In the genomic region with DNA sequence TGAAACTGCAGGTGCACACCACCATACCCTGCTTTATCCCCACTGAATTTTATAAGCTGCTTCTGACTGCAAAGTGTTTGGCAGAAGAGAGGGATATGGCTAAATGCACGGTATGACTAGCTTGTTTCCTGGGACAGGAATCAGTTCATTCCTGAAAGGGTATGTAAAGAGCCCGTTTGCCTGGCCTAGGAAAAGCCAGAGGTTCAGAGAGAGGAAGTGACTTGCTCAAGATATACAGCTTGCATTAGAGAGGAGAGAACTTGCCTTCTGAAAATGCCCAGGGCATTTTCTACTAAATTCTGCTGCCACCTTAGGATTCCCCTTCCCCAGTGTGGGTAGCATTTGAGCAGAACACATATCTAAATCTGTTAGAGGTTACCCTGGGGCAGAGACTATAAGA, we compare ENCODE assay signal across 9 cellular contexts. TPM values are rescaled to one million over a fixed set of nuclear protein-coding genes. Genes with fewer than 3 reads are reported as not detected.
DNase-seq lines count a peak whose midpoint lies in the region; ATAC-seq and TF ChIP-seq lines count a peak whose summit lies in the region.
"Had no signal": no experiment of that assay in that cellular context is flagged by ENCODE, and none has a peak within 500 bp of the region (broad histone marks: within the 10 kb centered on the region; RNA-seq: fewer than 3 reads in every experiment).

No MANE protein-coding gene starts in this region.

- peak overlapping the region; percentile 65 for H2AFZ ChIP-seq in osteoblast (ENCODE audit: low read length)

- DNase-seq in KBM-7 (peak; percentile 41), osteoblast (ENCODE audit: insufficient read length, low spot score, missing footprints) (no peak), activated T-cell treated with anti-CD3 and anti-CD28 coated beads for 4 hours (no peak), cortex of kidney (lab: John Stamatoyannopoulos, UW) (no peak), caudate nucleus (lab: John Stamatoyannopoulos, UW) (no peak)
- DNase-seq in activated T-cell treated with anti-CD3 and anti-CD28 coated beads, Interleukin-2, amount 50 U/mL, for 4 hours: no peak
- DNase-seq: activated CD4-positive, alpha-beta T cell treated with anti-CD3 and anti-CD28 coated beads for 4 hours had no signal

- H3K27me3 Mint-ChIP-seq in activated T-cell treated with anti-CD3 and anti-CD28 coated beads, Interleukin-2, amount 50 U/mL, for 4 hours (ENCODE audit: low read depth): no peaks in the 10 kb centered on the region

- H3K4me2 ChIP-seq in osteoblast (ENCODE audit: insufficient read depth, low read length): no peak overlapping the region

- H3K36me3 ChIP-seq in ectodermal cell (ENCODE audit: control insufficient read depth, insufficient read depth, low read length) (no peaks in the 10 kb centered on the region), osteoblast (ENCODE audit: insufficient read depth, low read length) (no peaks in the 10 kb centered on the region)

- peak; percentile 29 for ATAC-seq in GM18907 (IDR thresholded peaks at IDR 0.05; ENCODE audit: unreplicated experiment)
- ATAC-seq in activated T-cell treated with anti-CD3 and anti-CD28 coated beads, Interleukin-2, amount 50 U/mL, for 4 hours: no peak

- no peaks in the 10 kb centered on the region for H4K20me1 ChIP-seq in osteoblast (ENCODE audit: insufficient read depth, low read length)

- H3K27ac ChIP-seq in ectodermal cell (ENCODE audit: insufficient read depth, low read depth, low read length, poor library complexity, severe bottlenecking) (peak overlapping the region; percentile 38), osteoblast (ENCODE audit: low read depth, low read length) (no peak overlapping the region), caudate nucleus (ENCODE audit: low read depth, low read length) (no peak overlapping the region)

- no peaks in the 10 kb centered on the region for H3K9me3 Mint-ChIP-seq in activated T-cell treated with anti-CD3 and anti-CD28 coated beads, Interleukin-2, amount 50 U/mL, for 4 hours

- H3K4me1 ChIP-seq in ectodermal cell (ENCODE audit: control insufficient read depth, insufficient read depth, low read length) (peaks cover 9% of the 10 kb centered on the region), osteoblast (ENCODE audit: insufficient read depth, low read length) (no peaks in the 10 kb centered on the region)

- in situ Hi-C loops in KBM-7 (cut with MboI; ENCODE audit: low pct_unique_long_range_greater_than_20kb, low sequenced_read_pairs): no loop called here

- no peak overlapping the region for H3K4me3 Mint-ChIP-seq in activated T-cell treated with anti-CD3 and anti-CD28 coated beads, Interleukin-2, amount 50 U/mL, for 4 hours

- H3K4me3 ChIP-seq in ectodermal cell (ENCODE audit: insufficient read depth, low read depth, low read length) (no peak overlapping the region), osteoblast (ENCODE audit: insufficient read depth, low read length) (no peak overlapping the region)

- H3K79me2 ChIP-seq in osteoblast (ENCODE audit: insufficient read depth, low read length): no peaks in the 10 kb centered on the region

- WGBS in ectodermal cell, 2 experiments: 54 to 67% methylated on average over 2 of the region's 2 CpGs

- no peaks in the 10 kb centered on the region for H3K4me1 Mint-ChIP-seq in activated T-cell treated with anti-CD3 and anti-CD28 coated beads, Interleukin-2, amount 50 U/mL, for 4 hours (ENCODE audit: low read depth)

- H3K36me3 Mint-ChIP-seq in activated T-cell treated with anti-CD3 and anti-CD28 coated beads, Interleukin-2, amount 50 U/mL, for 4 hours (ENCODE audit: insufficient read depth): no peaks in the 10 kb centered on the region

- TF ChIP-seq CTCF in osteoblast (IDR thresholded peaks at IDR 0.05; ENCODE audit: extremely low read depth, low read depth, low read length): no peak

- no peaks in the 10 kb centered on the region for H3K9me3 ChIP-seq in ectodermal cell (ENCODE audit: control insufficient read depth, low read length)
- no peaks in the 10 kb centered on the region for H3K9me3 ChIP-seq in osteoblast (ENCODE audit: low read depth, low read length)

- H3K27me3 ChIP-seq in ectodermal cell (ENCODE audit: control insufficient read depth, insufficient read depth, low read length, poor library complexity, severe bottlenecking) (no peaks in the 10 kb centered on the region), osteoblast (ENCODE audit: insufficient read depth, low read length) (no peaks in the 10 kb centered on the region)

RNA-seq across cellular contexts. Expression of a gene that starts 0.7 kb away (rescaled TPM):
- 19.4 TPM for polyA plus RNA-seq in ectodermal cell (2013, experiment 1 of 4)
- polyA plus RNA-seq in ectodermal cell (2013, experiment 2 of 4): 18.0 TPM
- polyA plus RNA-seq in ectodermal cell (2013, experiment 3 of 4): 14.4 TPM
- 15.6 TPM for polyA plus RNA-seq in ectodermal cell (2013, experiment 4 of 4)
- total RNA-seq in osteoblast: 0.29 and 0.72 TPM in 2 replicates
- total RNA-seq in activated T-cell treated with anti-CD3 and anti-CD28 coated beads, Interleukin-2, amount 50 U/mL, for 4 hours: under 1 TPM; 0.71 to 0.92 (median 0.78) TPM
